ENCODE assay signal across 1 cellular context in genomic region chr9:129641751-129642585, GRCh38.
TF ChIP-seq lines count a peak whose summit lies in the region.

ASB6 (minus strand) TSS chr9:129642151; CDS start chr9:129641999, 152 bp downstream.

TF ChIP-seq in K562, 482 proteins besides CTCF, POLR2A, EP300 and RAD21 (continued from another document and continues in another):
- peak; percentile 89 for TF ChIP-seq MAX (CRISPR knock-in tag; IDR thresholded peaks at IDR 0.05)
- 0 out of 2 replicates have a peak, but pooled peaks have one; percentile 76 for TF ChIP-seq ZNF224 (CRISPR knock-in tag; IDR thresholded peaks at IDR 0.05)
- TF ChIP-seq DEAF1 (CRISPR knock-in tag; IDR thresholded peaks at IDR 0.05): peak; percentile 96
- TF ChIP-seq XRCC5 (IDR thresholded peaks at IDR 0.05; ENCODE audit: low read depth, low read length): peak; percentile 92
- TF ChIP-seq ZNF3 (CRISPR knock-in tag; IDR thresholded peaks at IDR 0.05): no peak
- TF ChIP-seq ZBTB40 (IDR thresholded peaks at IDR 0.05): peak; percentile 99
- no peak for TF ChIP-seq ZBTB40 (CRISPR knock-in tag; IDR thresholded peaks at IDR 0.05)
- peak; percentile 62 for TF ChIP-seq DACH1 (IDR thresholded peaks at IDR 0.05; ENCODE audit: partially characterized antibody)
- TF ChIP-seq MCM7 (IDR thresholded peaks at IDR 0.05): no peak
- peak in 1 of 2 experiments; percentile 33 for TF ChIP-seq E2F6 (IDR thresholded peaks at IDR 0.05; ENCODE audit: borderline replicate concordance in 1 of 2, extremely low read depth in 1 of 2, insufficient read depth in 1 of 2, insufficient read length in 1 of 2, low read depth in 1 of 2, low read length in 1 of 2, poor library complexity in 1 of 2, severe bottlenecking in 1 of 2)
- TF ChIP-seq ZBTB7A (IDR thresholded peaks at IDR 0.05; ENCODE audit: borderline replicate concordance, control insufficient read depth, low read depth, low read length): peak; percentile 71; the same call in 1 of the 2 replicates
- TF ChIP-seq SAFB (IDR thresholded peaks at IDR 0.05; ENCODE audit: borderline replicate concordance, low read depth, low read length): peak; percentile 97
- 0 out of 2 replicates have a peak, but pooled peaks have one; percentile 44 for TF ChIP-seq CBX1 (IDR thresholded peaks at IDR 0.05; ENCODE audit: low read depth)
- peak; percentile 89 for TF ChIP-seq CREM (IDR thresholded peaks at IDR 0.05; ENCODE audit: low read depth)
- TF ChIP-seq ZKSCAN8 (CRISPR knock-in tag; IDR thresholded peaks at IDR 0.05): no peak
- TF ChIP-seq POLR2AphosphoS5 (IDR thresholded peaks at IDR 0.05; ENCODE audit: control insufficient read depth, insufficient read depth, low read depth, low read length): peak; percentile 48; the same call in 1 of the 2 replicates
- TF ChIP-seq U2AF1 (optimal IDR thresholded peaks at IDR 0.05; ENCODE audit: low read depth, low read length): peak; percentile 82
- no peak for TF ChIP-seq PCBP2 (IDR thresholded peaks at IDR 0.05; ENCODE audit: low read depth, low read length, poor library complexity, severe bottlenecking)
- no peak for TF ChIP-seq SMAD2 (IDR thresholded peaks at IDR 0.05; ENCODE audit: low read depth, low read length)
- TF ChIP-seq ZNF609 (CRISPR knock-in tag; IDR thresholded peaks at IDR 0.05; ENCODE audit: borderline replicate concordance): peak; percentile 95
- TF ChIP-seq SMC3 (conservative IDR thresholded peaks at IDR 0.05; ENCODE audit: insufficient read depth, low read depth, low read length): peak; percentile 78
- TF ChIP-seq JUND (IDR thresholded peaks at IDR 0.05; ENCODE audit: borderline replicate concordance, low read depth, low read length): peak; percentile 49; the same call in 1 of the 2 replicates
- no peak; the same call in 2 of the 3 replicates for TF ChIP-seq JUND (tag; IDR thresholded peaks at IDR 0.05; ENCODE audit: borderline replicate concordance, low read depth, low read length)
- TF ChIP-seq ATF7 (IDR thresholded peaks at IDR 0.05): peak; percentile 87
- TF ChIP-seq MYC (IDR thresholded peaks at IDR 0.05; ENCODE audit: low read depth, low read length): peak; percentile 82
- no peak for TF ChIP-seq MYC (CRISPR knock-in tag; IDR thresholded peaks at IDR 0.05; ENCODE audit: borderline replicate concordance, low read depth)
- TF ChIP-seq PHB (CRISPR knock-in tag; IDR thresholded peaks at IDR 0.05): no peak
- 0 out of 2 replicates have a peak, but pooled peaks have one; percentile 27 for TF ChIP-seq ZBTB12 (CRISPR knock-in tag; IDR thresholded peaks at IDR 0.05)
- TF ChIP-seq CTBP1 (IDR thresholded peaks at IDR 0.05; ENCODE audit: borderline replicate concordance): peak; percentile 97
- TF ChIP-seq CC2D1A (IDR thresholded peaks at IDR 0.05): peak; percentile 76; the same call in 1 of the 2 replicates
- peak; percentile 28 for TF ChIP-seq NEUROD1 (IDR thresholded peaks at IDR 0.05; ENCODE audit: borderline replicate concordance, low read depth, low read length, partially characterized antibody)
- TF ChIP-seq ZBTB11 (CRISPR knock-in tag; IDR thresholded peaks at IDR 0.05): peak; percentile 58 to 94 (median 64); a peak in 4 of 6 replicates
- TF ChIP-seq CBX5 (IDR thresholded peaks at IDR 0.05; ENCODE audit: borderline replicate concordance, low read depth): 0 out of 2 replicates have a peak, but pooled peaks have one; percentile 70
- 0 out of 4 replicates have a peak, but pooled peaks of 1 of the 2 experiments have one; percentile 21 for TF ChIP-seq TRIM24 (IDR thresholded peaks at IDR 0.05)
- no peak for TF ChIP-seq ASH1L (IDR thresholded peaks at IDR 0.05; ENCODE audit: borderline replicate concordance, low read depth, partially characterized antibody)
